ENCODE assay signal across 8 cellular contexts in the genomic region with DNA sequence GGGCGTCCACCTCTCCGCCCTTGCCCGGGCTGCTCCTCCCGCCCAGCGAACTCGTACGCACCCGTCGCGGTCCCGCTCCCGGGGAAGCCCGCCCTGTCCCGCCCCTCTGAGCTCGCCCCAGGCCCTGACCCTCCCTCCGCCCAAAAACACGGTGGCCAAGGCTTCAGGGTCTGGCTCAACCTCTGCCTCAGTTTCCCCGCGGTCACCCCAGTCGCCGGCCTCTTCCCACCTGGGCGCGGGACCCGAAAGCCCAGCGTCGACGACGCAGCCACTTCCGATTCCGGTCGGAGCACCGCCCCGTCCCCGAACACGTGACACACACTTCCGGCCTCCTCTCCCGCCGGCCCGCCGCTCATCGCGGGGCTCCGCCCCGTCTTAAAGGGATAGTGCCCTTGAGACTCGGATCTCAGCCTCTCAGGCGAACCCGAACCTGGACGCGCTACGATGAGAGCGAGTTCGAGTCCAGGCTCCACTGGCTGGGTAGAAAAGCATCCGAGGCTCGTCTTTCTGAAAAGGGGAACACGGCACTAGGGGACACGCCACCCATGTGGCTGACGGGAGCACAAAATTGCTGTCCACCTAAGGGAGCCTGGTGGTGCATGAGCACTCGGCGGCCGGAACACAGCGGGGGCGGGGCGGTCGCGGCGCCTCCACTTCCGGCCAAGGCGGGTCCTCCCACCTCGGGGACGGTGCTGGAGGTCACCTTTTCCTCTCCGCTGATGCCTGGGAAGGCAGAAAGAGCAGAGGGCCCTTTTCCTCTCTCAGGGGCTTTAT. TPM values are rescaled to one million over a fixed set of nuclear protein-coding genes. Genes with fewer than 3 reads are reported as not detected.
A peak's percentile ranks its signal among the peaks of the same experiment; 100 is the strongest.
DNase-seq lines count a peak whose midpoint lies in the region; ATAC-seq, FAIRE-seq and TF ChIP-seq lines count a peak whose summit lies in the region.

A gene (minus strand): TSS at position 282 of the 774 bp plus-strand sequence. CDS start 312 bp downstream, outside the sequence.

- DNase-seq in D721Med (ENCODE audit: insufficient read length, low spot score) (peak; percentile 98), PC-3 (peak; percentile 91), activated T-cell treated with anti-CD3 and anti-CD28 coated beads for 4 hours (peak; percentile 86), epithelial cell of prostate (ENCODE audit: low read depth, low spot score) (peak; percentile 63), mucosa of gallbladder (ENCODE audit: low spot score) (peak; percentile 94)
- DNase-seq in Jurkat, Clone E6-1 (ENCODE audit: low read depth, low spot score) = peak; percentile 88
- peak; percentile 88 for DNase-seq in stimulated activated CD8-positive, alpha-beta memory T cell treated with anti-CD3 and anti-CD28 coated beads, Interleukin-4, amount 100 ng/mL, for 24 hours (ENCODE audit: low read depth)

- H3K36me3 ChIP-seq in PC-3 (ENCODE audit: low read depth, low read length) = no peaks in the 10 kb centered on the region

- CTCF ChIA-PET in PC-3 (lab: Charles Lee) = interaction anchor here (0.6 kb wide), 1 partner anchor 36 kb away, joined by 3 read pairs; no protein-coding TSS in a partner anchor

- no peaks in the 10 kb centered on the region for H3F3A ChIP-seq in PC-3 (ENCODE audit: low read length, unreplicated experiment)

- POLR2A ChIA-PET in PC-3 (lab: Charles Lee; ENCODE audit: unreplicated experiment) = no interaction called here

- no peaks in the 10 kb centered on the region for H3K27me3 ChIP-seq in PC-3 (ENCODE audit: low read length)

- H3K4me2 ChIP-seq in PC-3 (ENCODE audit: low read length) = peak within 1 kb of the TSS; percentile 85

- H3K27ac ChIP-seq in PC-3 (ENCODE audit: low read length) = no peak within 1 kb of the TSS
- H3K27ac ChIP-seq in epithelial cell of prostate = peak within 1 kb of the TSS; percentile 39

- ATAC-seq in GM21528 (IDR thresholded peaks at IDR 0.05; ENCODE audit: low FRiP score, unreplicated experiment) = peak; percentile 74
- ATAC-seq in PC-3 = peak; percentile 94

- H2AFZ ChIP-seq in PC-3 (ENCODE audit: low read length) = peak within 1 kb of the TSS; percentile 99

- peaks cover 25% of the 10 kb centered on the region for H3K79me2 ChIP-seq in PC-3 (ENCODE audit: low read length)

- no peaks in the 10 kb centered on the region for H3K9me2 ChIP-seq in PC-3 (replicated peaks; ENCODE audit: low read length)

- BruUV-seq in PC-3 (replicated peaks; lab: Mats Ljungman, UMichigan) = no TSS peak

- no peak for FAIRE-seq in D721Med (lab: Jason Lieb, UNC)

- no peaks in the 10 kb centered on the region for H3K4me1 ChIP-seq in PC-3 (ENCODE audit: insufficient read depth, low read length)

- H3K9ac ChIP-seq in PC-3 (ENCODE audit: low read length) = peak within 1 kb of the TSS; percentile 80

- TF ChIP-seq CTCF in D721Med (IDR thresholded peaks at IDR 0.05; ENCODE audit: insufficient read depth, missing control alignments) = no peak
- no peak for TF ChIP-seq CTCF in PC-3 (conservative IDR thresholded peaks at IDR 0.05; ENCODE audit: low read depth, low read length)

- intact Hi-C loops in PC-3 (cut with micrococcal nuclease) = no loop called here

- H4K20me1 ChIP-seq in PC-3 (ENCODE audit: low read length) = no peaks in the 10 kb centered on the region

- H3K9me3 ChIP-seq in PC-3 (ENCODE audit: low read length) = no peaks in the 10 kb centered on the region

- peak within 1 kb of the TSS; percentile 88 for H3K4me3 ChIP-seq in Jurkat, Clone E6-1 (ENCODE audit: low read length)
- peak within 1 kb of the TSS; percentile 88 for H3K4me3 ChIP-seq in PC-3 (ENCODE audit: low read length)

RNA-seq across cellular contexts. Expression of the gene that starts here (rescaled TPM):
- polyA plus RNA-seq in Jurkat, Clone E6-1 (2012; ENCODE audit: insufficient read depth, insufficient read length) = 34.7 TPM
- 45.0 and 54.9 TPM in 2 replicates for total RNA-seq in PC-3 (2014; rRNA removed)
- 41.6 TPM for total RNA-seq in mucosa of gallbladder
